In genomic region chr4:118259103-118259502, GRCh38 we compare ENCODE assay signal across 21 cellular contexts.
"Had no signal": no experiment of that assay in that cellular context is flagged by ENCODE, and none has a peak within 500 bp of the region (broad histone marks: within the 10 kb centered on the region; RNA-seq: fewer than 3 reads in every experiment).

No MANE protein-coding gene starts in this region.

- H3K4me2 ChIP-seq: PC-9 had no signal

- H3K9me3 ChIP-seq: Peyer's patch, SJSA1 had no signal

- H3K4me3 ChIP-seq: PC-9, Peyer's patch, SJSA1, SK-N-MC had no signal

- H3K27ac ChIP-seq: HL-60, PC-9, Peyer's patch, SJSA1, SK-N-MC had no signal

- H3K27me3 ChIP-seq: Peyer's patch had no signal

- FAIRE-seq: HTR-8/SVneo had no signal

- H3K4me1 ChIP-seq: Peyer's patch, SJSA1 had no signal

- H3K36me3 ChIP-seq: Peyer's patch, SJSA1 had no signal

- H2AFZ ChIP-seq: PC-9 had no signal

- DNase-seq: KBM-7, MV-4-11, NCI-H1048, NCI-H1105, NCI-H1417, NCI-H1436 treated with DMSO at 0.1 percent for 48 hours, NCI-H1694, NCI-H187 treated with DMSO at 0.1 percent for 48 hours, NCI-H2029 treated with DMSO at 0.1 percent for 48 hours, NCI-H2171 treated with DMSO at 0.1 percent for 48 hours, NCI-H345, NCI-H446 treated with DMSO at 0.1 percent for 48 hours, NCI-H510A treated with DMSO at 0.1 percent for 48 hours, NCI-H526, PC-9, Peyer's patch, SIG-M5 had no signal
